ENCODE assay signal across 26 cellular contexts in the genomic region with DNA sequence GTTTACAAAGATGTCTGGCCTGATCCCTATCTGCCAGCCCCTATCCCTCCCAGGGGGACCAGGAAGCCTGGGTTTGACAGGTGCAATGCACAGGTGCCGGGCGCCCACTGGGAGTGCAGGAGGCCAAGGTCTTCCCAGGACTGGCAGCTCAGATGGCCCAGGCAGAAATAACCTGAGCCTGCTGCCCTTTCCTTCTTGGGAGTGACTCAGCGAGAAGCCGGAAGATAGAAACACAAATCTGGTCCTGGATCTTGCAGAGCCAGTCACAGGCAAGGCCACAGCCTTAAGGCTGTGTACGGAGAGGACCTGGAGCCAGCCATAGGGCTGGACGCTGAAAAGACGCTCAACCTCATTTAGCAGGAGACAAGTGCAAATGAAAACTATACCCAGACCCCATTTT. TPM values are rescaled to one million over a fixed set of nuclear protein-coding genes. Genes with fewer than 3 reads are reported as not detected.
DNase-seq lines count a peak whose midpoint lies in the region; ATAC-seq and TF ChIP-seq lines count a peak whose summit lies in the region.
"Had no signal": no experiment of that assay in that cellular context is flagged by ENCODE, and none has a peak within 500 bp of the region (broad histone marks: within the 10 kb centered on the region; RNA-seq: fewer than 3 reads in every experiment).

No MANE protein-coding gene starts in this region.

- no TSS peak for BruUV-seq in Panc1 (replicated peaks; lab: Mats Ljungman, UMichigan)

- intact Hi-C loops in Panc1 (cut with micrococcal nuclease; ENCODE audit: unreplicated experiment) = no loop called here
- intact Hi-C loops in prostate gland (cut with DNase I) = no loop called here
- intact Hi-C loops in testis (cut with DNase I; ENCODE audit: low total_unique reads) = no loop called here
- intact Hi-C loops in aorta (cut with DNase I) = no loop called here
- intact Hi-C loops in left lung (cut with DNase I) = no loop called here

- H3K36me3 ChIP-seq in Panc1 (ENCODE audit: control insufficient read depth, insufficient read depth, low read length) (no peaks in the 10 kb centered on the region), prostate gland (no peaks in the 10 kb centered on the region), testis (ENCODE audit: low read depth, missing control alignments) (no peaks in the 10 kb centered on the region), aorta (ENCODE audit: control insufficient read depth in 1 of 2, insufficient read depth in 2 of 2, low read length in 1 of 2) (no peaks in the 10 kb centered on the region), left lung (no peaks in the 10 kb centered on the region)
- H3K36me3 ChIP-seq: ovary, upper lobe of right lung had no signal

- H3K4me1 ChIP-seq in Panc1 (ENCODE audit: control insufficient read depth, insufficient read depth, low read length) (no peaks in the 10 kb centered on the region), prostate gland (replicated peaks) (no peaks in the 10 kb centered on the region), testis (no peaks in the 10 kb centered on the region), aorta (ENCODE audit: control insufficient read depth in 1 of 2, insufficient read depth in 2 of 2, low read length in 2 of 2) (no peaks in the 10 kb centered on the region), left lung (no peaks in the 10 kb centered on the region)
- H3K4me1 ChIP-seq: Caco-2, upper lobe of right lung had no signal

- H3K4me1 Mint-ChIP-seq in chondrocyte (ENCODE audit: low read depth) = peaks cover 21% of the 10 kb centered on the region

- no peaks in the 10 kb centered on the region for H3K36me3 Mint-ChIP-seq in chondrocyte (ENCODE audit: low read depth)
- H3K36me3 Mint-ChIP-seq: activated naive CD4-positive, alpha-beta T cell treated with anti-CD3 and anti-CD28 coated beads, Interleukin-2, amount 50 U/mL, for 72 hours had no signal

- H3K9me3 ChIP-seq in Panc1 (ENCODE audit: control insufficient read depth, insufficient read depth, low read depth, low read length) (no peaks in the 10 kb centered on the region), prostate gland (no peaks in the 10 kb centered on the region), testis (no peaks in the 10 kb centered on the region), aorta (ENCODE audit: control insufficient read depth, low read length) (no peaks in the 10 kb centered on the region), left lung (no peaks in the 10 kb centered on the region)
- H3K9me3 ChIP-seq: Caco-2, ovary, upper lobe of right lung had no signal

- H3K27me3 ChIP-seq in Panc1 (ENCODE audit: control insufficient read depth, insufficient read depth, low read length) (no peaks in the 10 kb centered on the region), prostate gland (replicated peaks; ENCODE audit: insufficient read depth) (no peaks in the 10 kb centered on the region), testis (no peaks in the 10 kb centered on the region), aorta (ENCODE audit: control insufficient read depth in 1 of 2, insufficient read depth in 2 of 2, low read length in 1 of 2) (no peaks in the 10 kb centered on the region), left lung (no peaks in the 10 kb centered on the region)
- H3K27me3 ChIP-seq: dorsolateral prefrontal cortex, ovary, upper lobe of right lung had no signal

- peak overlapping the region; percentile 45 for H3K27ac Mint-ChIP-seq in chondrocyte (ENCODE audit: unreplicated experiment)
- H3K27ac Mint-ChIP-seq: stimulated activated naive CD8-positive, alpha-beta T cell treated with anti-CD3 and anti-CD28 coated beads, Interleukin-15, Interleukin-2, amounts not matched to agents 100 ng/mL and 50 ng/mL, for 24 hours had no signal

- H3K27ac ChIP-seq in Panc1 (ENCODE audit: low read length) = no peak overlapping the region
- H3K27ac ChIP-seq in prostate gland = peak overlapping the region in 1 of 2 donors; percentile 40
- H3K27ac ChIP-seq in testis = no peak overlapping the region
- H3K27ac ChIP-seq in aorta (ENCODE audit: low read depth in 1 of 2, low read length in 2 of 2) = no peak overlapping the region
- no peak overlapping the region for H3K27ac ChIP-seq in left lung
- H3K27ac ChIP-seq: ovary, upper lobe of right lung had no signal

- H3K4me3 ChIP-seq in Panc1 (ENCODE audit: low read depth in 2 of 2, low read length in 2 of 2) (no peak overlapping the region), prostate gland (no peak overlapping the region), testis (no peak overlapping the region), aorta (ENCODE audit: low read length in 2 of 2) (no peak overlapping the region), left lung (no peak overlapping the region)
- H3K4me3 ChIP-seq: dorsolateral prefrontal cortex, ovary, upper lobe of right lung had no signal

- H3K9me3 Mint-ChIP-seq in chondrocyte (ENCODE audit: low read depth) = no peaks in the 10 kb centered on the region
- H3K9me3 Mint-ChIP-seq: activated naive CD4-positive, alpha-beta T cell treated with anti-CD3 and anti-CD28 coated beads, Interleukin-2, amount 50 U/mL, for 72 hours; stimulated activated naive CD8-positive, alpha-beta T cell treated with anti-CD3 and anti-CD28 coated beads, Interleukin-15, Interleukin-2, amounts not matched to agents 100 ng/mL and 50 ng/mL, for 24 hours had no signal

- H3K27me3 Mint-ChIP-seq in chondrocyte (ENCODE audit: low read depth) = peaks cover 4% of the 10 kb centered on the region
- H3K27me3 Mint-ChIP-seq: stimulated activated naive CD8-positive, alpha-beta T cell treated with anti-CD3 and anti-CD28 coated beads, Interleukin-15, Interleukin-2, amounts not matched to agents 100 ng/mL and 50 ng/mL, for 24 hours had no signal

- ATAC-seq in Panc1 = peak; percentile 54; the same call in 1 of the 2 replicates
- no peak for ATAC-seq in aorta (ENCODE audit: low FRiP score)
- no peak for ATAC-seq in left lung
- ATAC-seq: activated naive CD4-positive, alpha-beta T cell treated with anti-CD3 and anti-CD28 coated beads, Interleukin-2, amount 50 U/mL, for 72 hours; upper lobe of right lung had no signal

- DNase-seq in G401 (ENCODE audit: low spot score) (peak; percentile 92), Panc1 (ENCODE audit: low read depth, low spot score) (no peak), chondrocyte (ENCODE audit: low spot score) (no peak), prostate gland (ENCODE audit: low spot score) (peak; percentile 51), testis (no peak), nucleus accumbens (lab: John Stamatoyannopoulos, UW) (no peak), aorta (no peak), left lung (no peak)
- DNase-seq: activated CD4-positive, CD25-positive, alpha-beta regulatory T cell treated with anti-CD3 and anti-CD28 coated beads, Interleukin-2, amount 50 U/mL, for 72 hours; activated CD8-positive, alpha-beta memory T cell treated with anti-CD3 and anti-CD28 coated beads for 24 hours; AML-193; Caco-2; EL; HCEC 1CT; NCI-H146; NCI-H774; ovary; upper lobe of right lung had no signal

- POLR2A ChIA-PET in Panc1 (lab: Charles Lee) = no interaction called here

- in situ Hi-C loops in G401 (cut with HindIII; ENCODE audit: low sequenced_read_pairs) (no loop called here), Panc1 (cut with HindIII; ENCODE audit: low pct_unique_long_range_greater_than_20kb, low sequenced_read_pairs) (no loop called here)

- CTCF ChIA-PET in Panc1 (lab: Charles Lee) = interaction anchor here (1.2 kb wide), 1 partner anchor 14 kb away, joined by 3 read pairs; no protein-coding TSS in a partner anchor

- TF ChIP-seq CTCF in Panc1 (IDR thresholded peaks at IDR 0.05) = no peak
- TF ChIP-seq CTCF in chondrocyte (IDR thresholded peaks at IDR 0.05) = no peak
- no peak for TF ChIP-seq CTCF in prostate gland (IDR thresholded peaks at IDR 0.05)
- TF ChIP-seq CTCF in testis (IDR thresholded peaks at IDR 0.05) = no peak
- no peak for TF ChIP-seq CTCF in left lung (IDR thresholded peaks at IDR 0.05)

- 49% methylated on average over 6 of the region's 7 CpGs for WGBS in prostate gland
- WGBS in testis, 2 donors = 91 to 95% methylated on average over 6 to 7 of the region's 7 CpGs
- WGBS in aorta, 2 donors = 76 to 90% methylated on average over 7 of the region's 7 CpGs

- H3K4me3 Mint-ChIP-seq in chondrocyte (ENCODE audit: unreplicated experiment) = no peak overlapping the region
- H3K4me3 Mint-ChIP-seq: stimulated activated naive CD8-positive, alpha-beta T cell treated with anti-CD3 and anti-CD28 coated beads, Interleukin-15, Interleukin-2, amounts not matched to agents 100 ng/mL and 50 ng/mL, for 24 hours had no signal

- TF ChIP-seq POLR2A in prostate gland (IDR thresholded peaks at IDR 0.05) (peak; percentile 40), testis (IDR thresholded peaks at IDR 0.05) (no peak)

RNA-seq across cellular contexts. Expression of a gene that starts 27.7 kb away (rescaled TPM):
- not detected in 2 replicates for total RNA-seq in G401 (2014; rRNA removed; shearing (Covaris generic))
- total RNA-seq in Panc1 (2021; ENCODE audit: unreplicated experiment) = not detected
- polyA plus RNA-seq in Panc1 (2012; ENCODE audit: insufficient read length) = not detected
- not detected in 3 replicates for total RNA-seq in chondrocyte
- total RNA-seq in prostate gland = 1 to 10 TPM in 1 of 2 donors, not detected in 1; 3.6 TPM
- under 1 TPM; 0.55 to 0.87 TPM for total RNA-seq in testis
- polyA plus RNA-seq in testis (ENCODE audit: insufficient read depth, low read depth, low replicate concordance) = 0.51 TPM
- total RNA-seq in aorta = 1 to 10 TPM in 1 of 2 donors, not detected in 1; 2.1 TPM
- not detected for polyA plus RNA-seq in aorta
- total RNA-seq in left lung = not detected
- total RNA-seq: activated naive CD4-positive, alpha-beta T cell treated with anti-CD3 and anti-CD28 coated beads, Interleukin-2, amount 50 U/mL, for 72 hours; Caco-2; lower leg skin; OCI-LY7; SK-MEL-5; T-helper 2 cell treated with Interferon-gamma antibody and Interleukin-4, amounts not matched to agents 100 ng/mL and 5 ng/mL, for 36 hours; upper lobe of right lung had no signal

RNA-seq across cellular contexts. Expression of a gene that starts 33.3 kb away (rescaled TPM):
- not detected in 2 replicates for total RNA-seq in G401 (2014; rRNA removed; shearing (Covaris generic))
- total RNA-seq in Panc1 (2021; ENCODE audit: unreplicated experiment) (not detected), chondrocyte (not detected in 3 replicates), prostate gland (not detected), testis (1 to 10 TPM in 1 of 2 donors, under 1 TPM in 1; 0.79 to 1.2 TPM), aorta (not detected), left lung (not detected)
- polyA plus RNA-seq in Panc1 (2012; ENCODE audit: insufficient read length) = not detected
- polyA plus RNA-seq in testis (ENCODE audit: insufficient read depth, low read depth, low replicate concordance) (not detected), aorta (not detected)
- total RNA-seq: activated naive CD4-positive, alpha-beta T cell treated with anti-CD3 and anti-CD28 coated beads, Interleukin-2, amount 50 U/mL, for 72 hours; Caco-2; OCI-LY7; ovary; SK-MEL-5; T-helper 2 cell treated with Interferon-gamma antibody and Interleukin-4, amounts not matched to agents 100 ng/mL and 5 ng/mL, for 36 hours; upper lobe of right lung had no signal
- polyA plus RNA-seq: esophagus, ovary had no signal

RNA-seq across cellular contexts. Expression of a gene that starts 36.9 kb away (rescaled TPM):
- total RNA-seq in G401 (2014; rRNA removed; shearing (Covaris generic)) = 8.7 and 9.4 TPM in 2 replicates
- total RNA-seq in Panc1 (2021; ENCODE audit: unreplicated experiment) (57.1 TPM), chondrocyte (18.0 to 47.8 TPM (median 47.0 TPM) in 3 replicates), prostate gland (100 to 1,000 TPM in 1 of 2 donors, 10 to 100 TPM in 1; 66.3 to 186 TPM), testis (10 to 100 TPM in 1 of 2 donors, 1 to 10 TPM in 1; 6.8 to 19.0 TPM), aorta (10 to 100 TPM; 43.6 to 51.7 TPM), left lung (100 to 1,000 TPM in 1 of 2 donors, 10 to 100 TPM in 1; 47.8 to 107 TPM)
- polyA plus RNA-seq in Panc1 (2012; ENCODE audit: insufficient read length) = 49.5 TPM
- polyA plus RNA-seq in testis (ENCODE audit: insufficient read depth, low read depth, low replicate concordance) (14.1 TPM), aorta (10 to 100 TPM; 31.6 to 59.4 TPM)
- total RNA-seq: T-helper 2 cell treated with Interferon-gamma antibody and Interleukin-4, amounts not matched to agents 100 ng/mL and 5 ng/mL, for 36 hours had no signal

Comparison
In these comparisons a context has a peak if more than half of its experiments do, and no peak if none do; other contexts are left out.
1. DNase-seq: peak in G401 (single experiment) and prostate gland (single experiment); none in Panc1 (single experiment), chondrocyte (single experiment), testis (single experiment), nucleus accumbens (0 of 56), aorta (0 of 2) and left lung (0 of 2).